ENCODE assay signal across 13 cellular contexts in genomic region chr11:64729851-64730382, GRCh38. TPM values are rescaled to one million over a fixed set of nuclear protein-coding genes. Genes with fewer than 3 reads are reported as not detected.
DNase-seq lines count a peak whose midpoint lies in the region; ATAC-seq and TF ChIP-seq lines count a peak whose summit lies in the region.
"Had no signal": no experiment of that assay in that cellular context is flagged by ENCODE, and none has a peak within 500 bp of the region (broad histone marks: within the 10 kb centered on the region; RNA-seq: fewer than 3 reads in every experiment).

No MANE protein-coding gene starts in this region.

- no peak for TF ChIP-seq POLR2A in GM18505 (IDR thresholded peaks at IDR 0.05; ENCODE audit: borderline replicate concordance, extremely low read depth, insufficient read depth, insufficient read length)

- H3K27ac ChIP-seq in HEK293 (ENCODE audit: extremely low read depth, low read depth, low read length) (no peak overlapping the region), lower lobe of right lung (no peak overlapping the region)
- H3K27ac ChIP-seq: cardiac muscle cell, gastrocnemius medialis, PC-9 had no signal

- H3K27me3 ChIP-seq in adipocyte (replicated peaks; ENCODE audit: control insufficient read depth, insufficient read depth, low read length) (peaks cover 19% of the 10 kb centered on the region), lower lobe of right lung (ENCODE audit: low read depth) (no peaks in the 10 kb centered on the region)
- H3K27me3 ChIP-seq: cardiac muscle cell, gastrocnemius medialis had no signal

- H3K36me3 ChIP-seq in HEK293 (ENCODE audit: control insufficient read depth in 2 of 2, insufficient read depth in 1 of 2, low read length in 2 of 2) (no peaks in the 10 kb centered on the region), adipocyte (ENCODE audit: control insufficient read depth, insufficient read depth, low read length, severe bottlenecking) (no peaks in the 10 kb centered on the region), lower lobe of right lung (peaks cover 32% of the 10 kb centered on the region)
- H3K36me3 ChIP-seq: cardiac muscle cell, gastrocnemius medialis had no signal

- H3K4me1 ChIP-seq in HEK293 (ENCODE audit: control insufficient read depth, insufficient read depth, low read length) (no peaks in the 10 kb centered on the region), adipocyte (ENCODE audit: control insufficient read depth, insufficient read depth, low read length) (peaks cover 3% of the 10 kb centered on the region), lower lobe of right lung (no peaks in the 10 kb centered on the region)
- H3K4me1 ChIP-seq: gastrocnemius medialis had no signal

- ATAC-seq in lower lobe of right lung (peak; percentile 52 to 63), GM18858 (IDR thresholded peaks at IDR 0.05; ENCODE audit: unreplicated experiment) (no peak), GM18505 (IDR thresholded peaks at IDR 0.05; ENCODE audit: unreplicated experiment) (no peak)
- ATAC-seq: gastrocnemius medialis had no signal

- H3K4me3 ChIP-seq in HEK293 (ENCODE audit: low read depth, low read length) (no peak overlapping the region), adipocyte (ENCODE audit: low read length) (no peak overlapping the region), lower lobe of right lung (no peak overlapping the region)
- H3K4me3 ChIP-seq: cardiac muscle cell, gastrocnemius medialis, PC-9 had no signal

- DNase-seq in Daoy (ENCODE audit: low read depth) (peak; percentile 47), adipocyte (ENCODE audit: low read depth) (peak; percentile 15), lower lobe of right lung (no peak), A172 (ENCODE audit: low spot score) (no peak)
- DNase-seq in activated T-helper 1 cell treated with anti-CD3 and anti-CD28 coated beads, Interleukin-12 subunit alpha, Interleukin-12 subunit beta, Interleukin-2, Interleukin-4 antibody, amounts not matched to agents 30 ng/mL and 10 ng/mL and 1 ng/mL, durations not matched to agents 14 hours and 24 hours and 36 hours (ENCODE audit: low spot score) = no peak
- DNase-seq: activated CD4-positive, alpha-beta T cell treated with anti-CD3 and anti-CD28 coated beads, Interleukin-2, amount 10 ng/mL, durations not matched to agents 24 days and 14 days; gastrocnemius medialis had no signal

- H3K9me3 ChIP-seq in HEK293 (ENCODE audit: control insufficient read depth, insufficient read depth, low read depth, low read length) (no peaks in the 10 kb centered on the region), adipocyte (ENCODE audit: control insufficient read depth, low read length) (no peaks in the 10 kb centered on the region), lower lobe of right lung (no peaks in the 10 kb centered on the region)
- H3K9me3 ChIP-seq: gastrocnemius medialis had no signal

- peaks cover 27% of the 10 kb centered on the region for H3K36me3 Mint-ChIP-seq in activated T-helper 1 cell treated with anti-CD3 and anti-CD28 coated beads, Interleukin-12 subunit alpha, Interleukin-12 subunit beta, Interleukin-2, Interleukin-4 antibody, amounts not matched to agents 30 ng/mL and 10 ng/mL and 1 ng/mL, durations not matched to agents 14 hours and 24 hours and 36 hours (ENCODE audit: low read depth)

- TF ChIP-seq CTCF in HEK293 (tag by site-specific recombination; IDR thresholded peaks at IDR 0.05) (no peak), lower lobe of right lung (IDR thresholded peaks at IDR 0.05) (no peak)

- H3K27me3 Mint-ChIP-seq in activated T-helper 1 cell treated with anti-CD3 and anti-CD28 coated beads, Interleukin-12 subunit alpha, Interleukin-12 subunit beta, Interleukin-2, Interleukin-4 antibody, amounts not matched to agents 30 ng/mL and 10 ng/mL and 1 ng/mL, durations not matched to agents 14 hours and 24 hours and 36 hours (ENCODE audit: insufficient read depth) = no peaks in the 10 kb centered on the region
- H3K27me3 Mint-ChIP-seq: activated CD4-positive, alpha-beta T cell treated with anti-CD3 and anti-CD28 coated beads, Interleukin-2, amount 10 ng/mL, durations not matched to agents 24 days and 14 days had no signal

- POLR2A ChIA-PET in HEK293 (lab: Yijun Ruan, JAX) = no interaction called here

- no peaks in the 10 kb centered on the region for H3K9me3 Mint-ChIP-seq in activated T-helper 1 cell treated with anti-CD3 and anti-CD28 coated beads, Interleukin-12 subunit alpha, Interleukin-12 subunit beta, Interleukin-2, Interleukin-4 antibody, amounts not matched to agents 30 ng/mL and 10 ng/mL and 1 ng/mL, durations not matched to agents 14 hours and 24 hours and 36 hours
- H3K9me3 Mint-ChIP-seq: activated CD4-positive, alpha-beta T cell treated with anti-CD3 and anti-CD28 coated beads, Interleukin-2, amount 10 ng/mL, durations not matched to agents 24 days and 14 days; nephron had no signal

- intact Hi-C loops in lower lobe of right lung (cut with DNase I) = no loop called here
- intact Hi-C loops in activated T-helper 1 cell treated with anti-CD3 and anti-CD28 coated beads, Interleukin-12 subunit alpha, Interleukin-12 subunit beta, Interleukin-2, Interleukin-4 antibody, amounts not matched to agents 30 ng/mL and 10 ng/mL and 1 ng/mL, durations not matched to agents 14 hours and 24 hours and 36 hours (cut with micrococcal nuclease) = no loop called here

- no peak overlapping the region for H3K27ac Mint-ChIP-seq in activated T-helper 1 cell treated with anti-CD3 and anti-CD28 coated beads, Interleukin-12 subunit alpha, Interleukin-12 subunit beta, Interleukin-2, Interleukin-4 antibody, amounts not matched to agents 30 ng/mL and 10 ng/mL and 1 ng/mL, durations not matched to agents 14 hours and 24 hours and 36 hours
- H3K27ac Mint-ChIP-seq: activated CD4-positive, alpha-beta T cell treated with anti-CD3 and anti-CD28 coated beads, Interleukin-2, amount 10 ng/mL, durations not matched to agents 24 days and 14 days; nephron had no signal

- H3K4me3 Mint-ChIP-seq in activated T-helper 1 cell treated with anti-CD3 and anti-CD28 coated beads, Interleukin-12 subunit alpha, Interleukin-12 subunit beta, Interleukin-2, Interleukin-4 antibody, amounts not matched to agents 30 ng/mL and 10 ng/mL and 1 ng/mL, durations not matched to agents 14 hours and 24 hours and 36 hours = no peak overlapping the region
- H3K4me3 Mint-ChIP-seq: activated CD4-positive, alpha-beta T cell treated with anti-CD3 and anti-CD28 coated beads, Interleukin-2, amount 10 ng/mL, durations not matched to agents 24 days and 14 days had no signal

- CTCF ChIA-PET in HEK293 (lab: Yijun Ruan, JAX) = interaction anchor here (0.7 kb wide), 1 partner anchor 374 kb away, joined by 3 read pairs; no protein-coding TSS in a partner anchor

- peaks cover 4% of the 10 kb centered on the region for H3K4me1 Mint-ChIP-seq in activated T-helper 1 cell treated with anti-CD3 and anti-CD28 coated beads, Interleukin-12 subunit alpha, Interleukin-12 subunit beta, Interleukin-2, Interleukin-4 antibody, amounts not matched to agents 30 ng/mL and 10 ng/mL and 1 ng/mL, durations not matched to agents 14 hours and 24 hours and 36 hours (ENCODE audit: low read depth)

- H3K9ac ChIP-seq in adipocyte (ENCODE audit: low read length) = no peak overlapping the region

RNA-seq across cellular contexts. Expression of gene NRXN2, which starts 6.9 kb away (rescaled TPM):
- 0.15 and 20.9 TPM in 2 replicates for total RNA-seq in Daoy (2014; rRNA removed; shearing (Covaris generic))
- 1.7 TPM for total RNA-seq in lower lobe of right lung
- total RNA-seq in activated T-helper 1 cell treated with anti-CD3 and anti-CD28 coated beads, Interleukin-12 subunit alpha, Interleukin-12 subunit beta, Interleukin-2, Interleukin-4 antibody, amounts not matched to agents 30 ng/mL and 10 ng/mL and 1 ng/mL, durations not matched to agents 14 hours and 24 hours and 36 hours = 0.17 and 0.23 TPM in 2 replicates
- 0.05 and 0.14 TPM in 2 replicates for total RNA-seq in A172 (2014; rRNA removed; shearing (Covaris generic))
- total RNA-seq: PC-9 had no signal

RNA-seq across cellular contexts. Expression of gene RASGRP2, which starts 14.0 kb away (rescaled TPM):
- total RNA-seq in Daoy (2014; rRNA removed; shearing (Covaris generic)) = not detected in 2 replicates
- 30.4 TPM for total RNA-seq in lower lobe of right lung
- 15.8 and 19.5 TPM in 2 replicates for total RNA-seq in activated T-helper 1 cell treated with anti-CD3 and anti-CD28 coated beads, Interleukin-12 subunit alpha, Interleukin-12 subunit beta, Interleukin-2, Interleukin-4 antibody, amounts not matched to agents 30 ng/mL and 10 ng/mL and 1 ng/mL, durations not matched to agents 14 hours and 24 hours and 36 hours
- 0.07 and 2.1 TPM in 2 replicates for total RNA-seq in A172 (2014; rRNA removed; shearing (Covaris generic))

RNA-seq across cellular contexts. Expression of gene PYGM, which starts 29.9 kb away (rescaled TPM):
- total RNA-seq in Daoy (2014; rRNA removed; shearing (Covaris generic)) = not detected in 2 replicates
- total RNA-seq in lower lobe of right lung = 2.6 TPM
- 2.7 and 4.8 TPM in 2 replicates for total RNA-seq in activated T-helper 1 cell treated with anti-CD3 and anti-CD28 coated beads, Interleukin-12 subunit alpha, Interleukin-12 subunit beta, Interleukin-2, Interleukin-4 antibody, amounts not matched to agents 30 ng/mL and 10 ng/mL and 1 ng/mL, durations not matched to agents 14 hours and 24 hours and 36 hours
- total RNA-seq in A172 (2014; rRNA removed; shearing (Covaris generic)) = 0.12 TPM in 1 of 2 replicates, not detected in the other

RNA-seq across cellular contexts. Expression of gene SF1, which starts 48.4 kb away (rescaled TPM):
- total RNA-seq in Daoy (2014; rRNA removed; shearing (Covaris generic)) = 99.7 and 151 TPM in 2 replicates
- total RNA-seq in lower lobe of right lung = 269 TPM
- total RNA-seq in activated T-helper 1 cell treated with anti-CD3 and anti-CD28 coated beads, Interleukin-12 subunit alpha, Interleukin-12 subunit beta, Interleukin-2, Interleukin-4 antibody, amounts not matched to agents 30 ng/mL and 10 ng/mL and 1 ng/mL, durations not matched to agents 14 hours and 24 hours and 36 hours = 518 and 538 TPM in 2 replicates
- total RNA-seq in A172 (2014; rRNA removed; shearing (Covaris generic)) = 61.8 and 149 TPM in 2 replicates

Comparison
In these comparisons a context has a peak if more than half of its experiments do, and no peak if none do; other contexts are left out.
1. DNase-seq: peak in Daoy (single experiment) and adipocyte (single experiment); none in lower lobe of right lung (single experiment), activated T-helper 1 cell treated with anti-CD3 and anti-CD28 coated beads, Interleukin-12 subunit alpha, Interleukin-12 subunit beta, Interleukin-2, Interleukin-4 antibody, amounts not matched to agents 30 ng/mL and 10 ng/mL and 1 ng/mL, durations not matched to agents 14 hours and 24 hours and 36 hours (single experiment) and A172 (single experiment).
2. ATAC-seq: peak in lower lobe of right lung (2 of 2); none in GM18858 (single experiment) and GM18505 (single experiment).